8 cellular contexts compared by ENCODE assay signal in the genomic region with DNA sequence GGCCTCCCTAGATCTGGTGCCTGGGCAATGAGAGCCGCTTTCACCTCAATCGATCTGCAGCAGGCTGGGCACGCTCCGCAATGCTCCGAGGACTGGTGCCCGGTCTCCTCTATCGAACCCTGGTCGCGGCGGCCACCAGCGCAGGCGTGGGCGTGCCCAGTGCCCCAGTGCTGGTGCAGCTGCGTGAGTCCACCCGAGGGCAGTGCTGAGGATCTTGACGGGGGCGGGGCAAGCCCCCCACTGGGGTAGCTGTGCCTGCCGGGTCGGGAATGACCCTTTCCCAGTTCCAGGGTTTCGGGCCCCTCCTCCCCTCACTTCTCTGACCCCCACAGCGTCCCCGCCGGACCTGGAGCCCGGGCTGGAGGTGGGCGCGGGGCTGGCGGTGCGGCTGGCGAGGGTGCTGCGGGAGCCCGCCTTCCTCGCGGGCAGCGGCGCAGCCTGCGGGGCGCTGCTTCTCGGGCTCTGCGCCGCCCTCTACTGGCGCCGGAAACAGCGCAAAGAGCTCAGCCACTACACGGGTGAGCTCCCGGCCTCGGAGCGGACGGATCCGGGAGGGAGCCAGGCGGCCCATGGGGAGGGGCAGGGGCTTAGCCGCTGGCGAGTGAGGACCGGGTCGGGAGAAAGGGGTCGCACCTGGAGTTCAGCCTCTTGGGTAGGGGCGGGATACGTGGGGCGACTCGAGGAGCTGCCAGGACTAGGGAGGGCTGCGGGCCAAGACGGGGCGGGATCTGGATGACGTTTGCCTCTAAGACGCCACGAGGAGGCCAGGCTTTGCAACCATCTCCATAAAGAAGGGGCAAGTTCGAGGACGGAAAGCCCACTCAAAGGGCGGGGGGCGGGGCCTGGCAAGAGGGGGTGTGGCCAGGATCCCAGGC. TPM values are rescaled to one million over a fixed set of nuclear protein-coding genes. Genes with fewer than 3 reads are reported as not detected.
A peak's percentile ranks its signal among the peaks of the same experiment; 100 is the strongest.
DNase-seq lines count a peak whose midpoint lies in the region; ATAC-seq and TF ChIP-seq lines count a peak whose summit lies in the region.

No MANE protein-coding gene starts in this region.

- ATAC-seq in GM21737 (IDR thresholded peaks at IDR 0.05; ENCODE audit: unreplicated experiment): peak; percentile 95
- peak; percentile 90 for ATAC-seq in omental fat pad (ENCODE audit: low FRiP score)

- peak overlapping the region; percentile 85 for H3K27ac Mint-ChIP-seq in activated naive CD4-positive, alpha-beta T cell treated with anti-CD3 and anti-CD28 coated beads, Interleukin-2, amount 10 ng/mL, durations not matched to agents 7 days and 5 days

- no peaks in the 10 kb centered on the region for H3K36me3 Mint-ChIP-seq in activated naive CD4-positive, alpha-beta T cell treated with anti-CD3 and anti-CD28 coated beads, Interleukin-2, amount 10 ng/mL, durations not matched to agents 7 days and 5 days

- peak; percentile 39 for DNase-seq in KG1 (lab: John Stamatoyannopoulos, UW)
- DNase-seq in SK-N-DZ (ENCODE audit: low spot score): peak; percentile 76
- DNase-seq in activated naive CD4-positive, alpha-beta T cell treated with anti-CD3 and anti-CD28 coated beads, Interleukin-2, amount 10 ng/mL, durations not matched to agents 7 days and 5 days: peak; percentile 86
- peak; percentile 92 for DNase-seq in glomerular visceral epithelial cell (ENCODE audit: extremely low spot score)
- DNase-seq in omental fat pad (ENCODE audit: low spot score): peak; percentile 66

- H3K36me3 ChIP-seq in DOHH2 (ENCODE audit: control insufficient read depth, low read length): no peaks in the 10 kb centered on the region

- H3K4me1 ChIP-seq in DOHH2 (ENCODE audit: control insufficient read depth, low read length): peaks cover 9% of the 10 kb centered on the region

- H3K4me2 ChIP-seq in DOHH2 (ENCODE audit: low read length): peak overlapping the region; percentile 81

- CTCF ChIA-PET in activated naive CD4-positive, alpha-beta T cell treated with anti-CD3 and anti-CD28 coated beads, Interleukin-2, amount 10 ng/mL, durations not matched to agents 7 days and 5 days (lab: Charles Lee): interaction anchor here (0.6 to 2.1 kb wide), 23 partner anchors 9 to 514 kb away, joined by 3 to 12 read pairs (median 4); a partner anchor contains a TSS

- TF ChIP-seq CTCF in DOHH2 (IDR thresholded peaks at IDR 0.05; ENCODE audit: low read depth, low read length, poor library complexity, severe bottlenecking) (peak; percentile 77), omental fat pad (IDR thresholded peaks at IDR 0.05) (peak in 1 of 3 donors; percentile 37)

- H3K9me2 ChIP-seq in DOHH2 (replicated peaks; ENCODE audit: control insufficient read depth, low read length): no peaks in the 10 kb centered on the region

- H3K4me3 ChIP-seq in DOHH2 (ENCODE audit: low read length): peak overlapping the region; percentile 74

- peaks cover 27% of the 10 kb centered on the region for H3K27me3 ChIP-seq in DOHH2 (ENCODE audit: control insufficient read depth, low read length)

- H3K4me3 Mint-ChIP-seq in activated naive CD4-positive, alpha-beta T cell treated with anti-CD3 and anti-CD28 coated beads, Interleukin-2, amount 10 ng/mL, durations not matched to agents 7 days and 5 days: peak overlapping the region; percentile 79

- H3K9me3 Mint-ChIP-seq in activated naive CD4-positive, alpha-beta T cell treated with anti-CD3 and anti-CD28 coated beads, Interleukin-2, amount 10 ng/mL, durations not matched to agents 7 days and 5 days: no peaks in the 10 kb centered on the region

- H3K79me2 ChIP-seq in DOHH2 (ENCODE audit: control insufficient read depth, low read length): no peaks in the 10 kb centered on the region

- no peaks in the 10 kb centered on the region for H3F3A ChIP-seq in DOHH2 (ENCODE audit: control insufficient read depth, insufficient read depth)

- H3K9me3 ChIP-seq in DOHH2 (ENCODE audit: control insufficient read depth, insufficient read depth, low read length): no peaks in the 10 kb centered on the region

- H3K4me1 Mint-ChIP-seq in activated naive CD4-positive, alpha-beta T cell treated with anti-CD3 and anti-CD28 coated beads, Interleukin-2, amount 10 ng/mL, durations not matched to agents 7 days and 5 days: peaks cover 29% of the 10 kb centered on the region

- H4K20me1 ChIP-seq in DOHH2 (ENCODE audit: control insufficient read depth, insufficient read depth, low read depth, low read length): no peaks in the 10 kb centered on the region

- H3K27ac ChIP-seq in DOHH2 (ENCODE audit: low read depth, low read length): no peak overlapping the region
- peak overlapping the region; percentile 70 for H3K27ac ChIP-seq in temporal lobe (ENCODE audit: low read depth, low read length)

- peaks cover 77% of the 10 kb centered on the region for H3K27me3 Mint-ChIP-seq in activated naive CD4-positive, alpha-beta T cell treated with anti-CD3 and anti-CD28 coated beads, Interleukin-2, amount 10 ng/mL, durations not matched to agents 7 days and 5 days

RNA-seq across cellular contexts. Expression of a gene that starts 10.9 kb away (rescaled TPM):
- polyA plus RNA-seq in SK-N-DZ (2014; cell fraction: cytosol; rRNA removed): 1.0 and 3.2 TPM in 2 replicates
- polyA plus RNA-seq in SK-N-DZ (2014; cell fraction: nucleus; rRNA removed): 22.4 and 37.0 TPM in 2 replicates
- 10 to 100 TPM; 24.5 to 71.5 (median 27.9) TPM for total RNA-seq in omental fat pad
- 4.7 TPM for total RNA-seq in temporal lobe

RNA-seq across cellular contexts. Expression of a gene that starts 21.5 kb away (rescaled TPM):
- polyA plus RNA-seq in SK-N-DZ (2014; cell fraction: cytosol; rRNA removed): not detected in 2 replicates
- not detected in 2 replicates for polyA plus RNA-seq in SK-N-DZ (2014; cell fraction: nucleus; rRNA removed)
- 100 to 1,000 TPM in 1 of 4 donors, 10 to 100 TPM in 3; 31.7 to 152 (median 75.2) TPM for total RNA-seq in omental fat pad
- total RNA-seq in temporal lobe: 3.9 TPM

RNA-seq across cellular contexts. Expression of a gene that starts 42.9 kb away (rescaled TPM):
- not detected in 2 replicates for polyA plus RNA-seq in SK-N-DZ (2014; cell fraction: cytosol; rRNA removed)
- not detected in 2 replicates for polyA plus RNA-seq in SK-N-DZ (2014; cell fraction: nucleus; rRNA removed)
- under 1 TPM in 1 of 4 donors, not detected in 3; 0.56 TPM for total RNA-seq in omental fat pad
- not detected for total RNA-seq in temporal lobe

RNA-seq across cellular contexts. Expression of a gene that starts 59.7 kb away (rescaled TPM):
- not detected in 2 replicates for polyA plus RNA-seq in SK-N-DZ (2014; cell fraction: cytosol; rRNA removed)
- polyA plus RNA-seq in SK-N-DZ (2014; cell fraction: nucleus; rRNA removed): not detected in 2 replicates
- total RNA-seq in omental fat pad (10 to 100 TPM in 3 of 4 donors, 1 to 10 TPM in 1; 8.5 to 37.3 (median 21.3) TPM), temporal lobe (14.5 TPM)

Comparison
In these comparisons a context has a peak if more than half of its experiments do, and no peak if none do; other contexts are left out.
1. DNase-seq: peak in every context shown above with its lines; median percentile 92 in glomerular visceral epithelial cell; 86 in activated naive CD4-positive, alpha-beta T cell treated with anti-CD3 and anti-CD28 coated beads, Interleukin-2, amount 10 ng/mL, durations not matched to agents 7 days and 5 days; 76 in SK-N-DZ; 66 in omental fat pad; 39 in KG1.